In the genomic region with DNA sequence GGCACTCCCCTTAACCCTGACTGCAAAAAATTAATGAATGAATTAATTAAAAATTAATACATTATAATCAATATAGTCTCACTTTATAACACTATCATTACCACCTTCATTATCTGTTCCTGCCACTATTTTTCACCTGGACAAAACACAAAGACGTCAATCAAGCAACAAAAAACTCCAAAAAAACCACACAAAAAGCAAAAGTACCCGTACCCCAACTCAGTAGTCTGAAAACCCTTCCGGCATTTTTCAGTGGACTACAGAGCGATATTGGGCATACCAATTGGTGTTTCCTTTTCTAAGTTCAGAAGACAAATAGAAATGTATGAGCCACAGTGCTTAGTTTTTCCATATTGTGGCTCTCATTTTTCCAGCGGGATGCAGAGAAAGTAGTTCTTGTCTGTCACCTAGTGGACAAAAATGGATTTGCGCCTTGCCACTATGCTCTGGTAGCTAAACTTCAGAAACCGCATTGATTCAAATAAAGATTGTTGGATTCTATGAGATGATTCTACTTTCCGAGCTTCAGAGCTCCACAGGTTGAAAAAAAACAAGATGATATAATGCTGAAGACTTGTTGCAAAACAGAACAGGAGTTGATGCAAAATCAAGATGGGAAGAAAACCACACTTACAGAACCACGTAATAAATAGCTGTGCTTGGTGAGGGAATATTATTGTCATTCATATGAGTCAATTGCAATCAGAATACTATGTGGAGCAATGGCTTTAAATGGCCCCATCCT, we compare ENCODE assay signal across 8 cellular contexts. TPM values are rescaled to one million over a fixed set of nuclear protein-coding genes. Genes with fewer than 3 reads are reported as not detected.
DNase-seq lines count a peak whose midpoint lies in the region; ATAC-seq and TF ChIP-seq lines count a peak whose summit lies in the region.

No MANE protein-coding gene starts in this region.

- peak; percentile 79 for DNase-seq in Caki2 (ENCODE audit: low read depth)
- DNase-seq in GOT3 (lab: John Stamatoyannopoulos, UW), result peak; percentile 34
- DNase-seq in NCI-H1436 (lab: John Stamatoyannopoulos, UW), result peak; percentile 61
- peak; percentile 39 for DNase-seq in T-helper 22 cell (ENCODE audit: low read depth)
- peak; percentile 85 for DNase-seq in astrocyte of the cerebellum (ENCODE audit: low read depth)
- peak in 29 of 51 donors; percentile 1 to 67 (median 18) for DNase-seq in hypothalamus (lab: John Stamatoyannopoulos, UW)

- H3K36me3 ChIP-seq in skeletal muscle tissue (ENCODE audit: control insufficient read depth in 3 of 3, insufficient read depth in 3 of 3, low read length in 3 of 3), result no peaks in the 10 kb centered on the region

- no peak overlapping the region for H3K9ac ChIP-seq in skeletal muscle tissue (ENCODE audit: low read depth in 1 of 3, low read length in 3 of 3)

- in situ Hi-C loops in Caki2 (cut with HindIII; ENCODE audit: low pct_unique_long_range_greater_than_20kb, low sequenced_read_pairs) (loop anchor here (5.0 kb wide), 1 partner anchor 51 kb away; a partner anchor contains a TSS), astrocyte of the cerebellum (cut with HindIII; ENCODE audit: low sequenced_read_pairs) (no loop called here)

- no peaks in the 10 kb centered on the region for H3K9me3 ChIP-seq in skeletal muscle tissue (ENCODE audit: control insufficient read depth in 3 of 3, low read length in 3 of 3)

- no peak overlapping the region for H3K4me3 ChIP-seq in astrocyte of the cerebellum (ENCODE audit: low read depth, low read length)
- peak overlapping the region in 2 of 3 donors; percentile 7 to 24 for H3K4me3 ChIP-seq in skeletal muscle tissue (ENCODE audit: low read length in 3 of 3)

- no peak for ATAC-seq in HG03039 (IDR thresholded peaks at IDR 0.05; ENCODE audit: unreplicated experiment)

- H3K27ac ChIP-seq in skeletal muscle tissue (ENCODE audit: low read depth, low read length), result no peak overlapping the region

- H3K27me3 ChIP-seq in skeletal muscle tissue (ENCODE audit: control insufficient read depth in 3 of 3, insufficient read depth in 3 of 3, low read length in 3 of 3), result no peaks in the 10 kb centered on the region

- peak; percentile 99 for TF ChIP-seq CTCF in astrocyte of the cerebellum (IDR thresholded peaks at IDR 0.05; ENCODE audit: low read depth, low read length, missing control alignments)

- H3K4me1 ChIP-seq in skeletal muscle tissue (ENCODE audit: control insufficient read depth in 3 of 3, insufficient read depth in 3 of 3, low read length in 3 of 3), result peaks cover 8 to 15% (median 10%) of the 10 kb centered on the region in 3 donors

RNA-seq across cellular contexts. Expression of a gene that starts 50.6 kb away (rescaled TPM):
- 894 and 953 TPM in 2 replicates for total RNA-seq in Caki2 (2014; rRNA removed; shearing (Covaris generic); ENCODE audit: low replicate concordance)
- 363 TPM for total RNA-seq in skeletal muscle tissue

Comparison
In these comparisons a context has a peak if more than half of its experiments do, and no peak if none do; other contexts are left out.
1. DNase-seq: peak in every context shown above with its lines; median percentile 85 in astrocyte of the cerebellum; 79 in Caki2; 61 in NCI-H1436; 39 in T-helper 22 cell; 34 in GOT3; 18 in hypothalamus.